25 cellular contexts compared by ENCODE assay signal in the genomic region with DNA sequence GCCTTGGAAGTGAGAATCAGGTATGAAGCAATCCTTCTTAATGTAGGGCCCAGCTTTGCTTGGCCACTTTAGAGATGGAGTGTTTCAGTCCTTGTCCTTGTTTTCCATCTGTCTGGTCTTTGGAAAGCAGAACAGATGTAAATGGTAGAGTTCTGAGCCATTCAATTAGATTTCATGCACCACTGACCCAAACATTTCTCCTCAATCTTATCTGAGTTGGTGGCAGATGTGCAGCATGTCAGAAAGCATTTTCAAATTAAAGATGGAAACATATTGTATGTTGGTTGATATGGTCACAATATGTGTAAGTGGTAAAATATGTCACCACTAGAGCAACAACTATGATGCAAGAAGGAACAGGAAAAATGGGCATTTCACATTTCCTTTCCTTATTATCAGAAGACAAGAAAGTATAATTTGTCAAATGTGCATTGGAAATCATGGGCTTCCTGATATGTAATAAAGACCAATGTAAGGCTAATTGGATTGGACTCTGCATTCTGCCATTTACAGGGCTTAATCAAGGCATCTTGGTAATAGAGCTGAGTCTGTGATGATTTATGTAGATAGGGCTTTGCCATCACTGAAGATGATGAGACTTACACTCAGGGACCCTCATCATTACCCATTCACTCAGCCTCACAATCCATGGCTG.
DNase-seq lines count a peak whose midpoint lies in the region; ATAC-seq, FAIRE-seq and TF ChIP-seq lines count a peak whose summit lies in the region.
"Had no signal": no experiment of that assay in that cellular context is flagged by ENCODE, and none has a peak within 500 bp of the region (broad histone marks: within the 10 kb centered on the region; RNA-seq: fewer than 3 reads in every experiment).

No MANE protein-coding gene starts in this region.

- no peak for TF ChIP-seq POLR2A in GM12892 (IDR thresholded peaks at IDR 0.05; ENCODE audit: low read depth, low read length)

- H3K36me3 ChIP-seq in BLaER1 (peaks cover under 1% of the 10 kb centered on the region; the same call in 1 of the 2 replicates), WERI-Rb-1 (no peaks in the 10 kb centered on the region)

- H3K4me2 ChIP-seq in BLaER1: peak overlapping the region; percentile 33
- H3K4me2 ChIP-seq: KMS-11 had no signal

- no peak overlapping the region for H3K27ac ChIP-seq in BLaER1
- peak overlapping the region; percentile 52 for H3K27ac ChIP-seq in WERI-Rb-1
- H3K27ac ChIP-seq: BLaER1 treated with 17β-estradiol and CSF1 and Interleukin-3, amounts not matched to agents 10 nM and 100 nM; HL-60; KMS-11 had no signal

- 0 out of 2 replicates have a peak, but pooled peaks cover under 1% of the 10 kb centered on the region for H3K9me3 ChIP-seq in BLaER1
- H3K9me3 ChIP-seq in WERI-Rb-1 (ENCODE audit: severe bottlenecking): no peaks in the 10 kb centered on the region

- H3K4me3 ChIP-seq in BLaER1 (no peak overlapping the region), WERI-Rb-1 (ENCODE audit: low read depth, low read length) (no peak overlapping the region)
- H3K4me3 ChIP-seq: BLaER1 treated with 17β-estradiol and CSF1 and Interleukin-3, amounts not matched to agents 10 nM and 100 nM had no signal

- ATAC-seq in HG03045 (IDR thresholded peaks at IDR 0.05; ENCODE audit: unreplicated experiment): no peak
- ATAC-seq: HCT116 had no signal

- H3K27me3 ChIP-seq in BLaER1: no peaks in the 10 kb centered on the region
- H3K27me3 ChIP-seq in WERI-Rb-1 (ENCODE audit: insufficient read depth, low read depth, severe bottlenecking): no peaks in the 10 kb centered on the region
- H3K27me3 ChIP-seq: BLaER1 treated with 17β-estradiol and CSF1 and Interleukin-3, amounts not matched to agents 10 nM and 100 nM had no signal

- no peak for FAIRE-seq in GM12892 (lab: Jason Lieb, UNC)
- FAIRE-seq: GM12891, GM19239 had no signal

- no peak for TF ChIP-seq CTCF in WERI-Rb-1 (IDR thresholded peaks at IDR 0.05; ENCODE audit: low read depth, low read length)

- H3K9ac ChIP-seq in BLaER1: no peak overlapping the region
- H3K9ac ChIP-seq: BLaER1 treated with 17β-estradiol and CSF1 and Interleukin-3, amounts not matched to agents 10 nM and 100 nM; KMS-11 had no signal

- H4K20me1 ChIP-seq in BLaER1: no peaks in the 10 kb centered on the region
- H4K20me1 ChIP-seq: BLaER1 treated with 17β-estradiol and CSF1 and Interleukin-3, amounts not matched to agents 10 nM and 100 nM had no signal

- DNase-seq in NCI-H2171 (lab: John Stamatoyannopoulos, UW): peak; percentile 68
- peak; percentile 89 for DNase-seq in NCI-H82 (lab: John Stamatoyannopoulos, UW)
- peak; percentile 20 for DNase-seq in WERI-Rb-1
- no peak for DNase-seq in GM12892 (ENCODE audit: insufficient read length)
- DNase-seq in NCI-H128 (lab: John Stamatoyannopoulos, UW; ENCODE audit: unreplicated experiment): no peak
- no peak for DNase-seq in COR-L47 (lab: John Stamatoyannopoulos, UW)
- DNase-seq: CD4-positive, alpha-beta T cell; DMS79; EL; GDM1; MM.1S; NCI-H1417; NCI-H187; NCI-H2081 treated with DMSO at 0.1 percent for 48 hours; NCI-H2227 treated with DMSO at 0.1 percent for 48 hours; NCI-H510A treated with DMSO at 0.1 percent for 48 hours; T-helper 1 cell had no signal

- H3K4me1 ChIP-seq in BLaER1: peaks cover 11% of the 10 kb centered on the region

Comparison
In these comparisons a context has a peak if more than half of its experiments do, and no peak if none do; other contexts are left out.
1. DNase-seq: peak in NCI-H2171 (single experiment), NCI-H82 (single experiment) and WERI-Rb-1 (single experiment); none in GM12892 (single experiment), NCI-H128 (single experiment) and COR-L47 (single experiment).